12 cellular contexts compared by ENCODE assay signal in genomic region chr1:155651861-155652661, GRCh38. TPM values are rescaled to one million over a fixed set of nuclear protein-coding genes. Genes with fewer than 3 reads are reported as not detected.
DNase-seq lines count a peak whose midpoint lies in the region; ATAC-seq and TF ChIP-seq lines count a peak whose summit lies in the region.
"Had no signal": no experiment of that assay in that cellular context is flagged by ENCODE, and none has a peak within 500 bp of the region (broad histone marks: within the 10 kb centered on the region; RNA-seq: fewer than 3 reads in every experiment).

No MANE protein-coding gene starts in this region.

- H3K9me2 ChIP-seq in PC-3 (replicated peaks; ENCODE audit: low read length): no peaks in the 10 kb centered on the region

- H3F3A ChIP-seq in PC-3 (ENCODE audit: low read length, unreplicated experiment): peaks cover 6% of the 10 kb centered on the region

- H3K36me3 Mint-ChIP-seq in type B pancreatic cell: no peaks in the 10 kb centered on the region
- H3K36me3 Mint-ChIP-seq in CD8-positive, alpha-beta memory T cell: no peaks in the 10 kb centered on the region
- H3K36me3 Mint-ChIP-seq: T-cell had no signal

- BruUV-seq in PC-3 (replicated peaks; lab: Mats Ljungman, UMichigan): no TSS peak

- peak overlapping the region; percentile 22; the same call in 1 of the 2 replicates for H2AFZ ChIP-seq in PC-3 (ENCODE audit: low read length)

- H3K4me3 Mint-ChIP-seq in type B pancreatic cell: no peak overlapping the region
- H3K4me3 Mint-ChIP-seq in CD8-positive, alpha-beta memory T cell: no peak overlapping the region
- H3K4me3 Mint-ChIP-seq: activated CD4-positive, alpha-beta T cell treated with anti-CD3 and anti-CD28 coated beads for 36 hours; activated T-helper 1 cell treated with anti-CD3 and anti-CD28 coated beads, Interleukin-12 subunit alpha, Interleukin-12 subunit beta, Interleukin-2, Interleukin-4 antibody, amounts not matched to agents 30 ng/mL and 10 ng/mL and 1 ng/mL, durations not matched to agents 14 hours and 24 hours and 36 hours; endodermal cell; T-cell had no signal

- no peaks in the 10 kb centered on the region for H3K79me2 ChIP-seq in PC-3 (ENCODE audit: low read length)

- no peak for TF ChIP-seq EP300 in esophagus muscularis mucosa (IDR thresholded peaks at IDR 0.05)

- TF ChIP-seq POLR2A in esophagus muscularis mucosa (IDR thresholded peaks at IDR 0.05; ENCODE audit: low read depth): no peak

- H3K9me3 Mint-ChIP-seq in type B pancreatic cell: no peaks in the 10 kb centered on the region
- no peaks in the 10 kb centered on the region for H3K9me3 Mint-ChIP-seq in CD8-positive, alpha-beta memory T cell
- H3K9me3 Mint-ChIP-seq: activated T-helper 1 cell treated with anti-CD3 and anti-CD28 coated beads, Interleukin-12 subunit alpha, Interleukin-12 subunit beta, Interleukin-2, Interleukin-4 antibody, amounts not matched to agents 30 ng/mL and 10 ng/mL and 1 ng/mL, durations not matched to agents 14 hours and 24 hours and 36 hours; T-cell had no signal

- intact Hi-C loops in PC-3 (cut with micrococcal nuclease): loop anchor here (10.0 kb wide), 1 partner anchor 73 kb away; no protein-coding TSS in a partner anchor
- intact Hi-C loops in esophagus muscularis mucosa (cut with DNase I): no loop called here

- H3K4me1 ChIP-seq in PC-3 (ENCODE audit: insufficient read depth, low read length) (peaks cover 33% of the 10 kb centered on the region), esophagus muscularis mucosa (peaks cover 0 to 22% (median 22%) of the 10 kb centered on the region in 4 donors)
- H3K4me1 ChIP-seq in CD8-positive, alpha-beta memory T cell (ENCODE audit: insufficient read depth, low read length): no peaks in the 10 kb centered on the region

- no peaks in the 10 kb centered on the region for H3K36me3 ChIP-seq in PC-3 (ENCODE audit: low read depth, low read length)
- no peaks in the 10 kb centered on the region for H3K36me3 ChIP-seq in CD8-positive, alpha-beta memory T cell (ENCODE audit: insufficient read depth, low read length)
- H3K36me3 ChIP-seq in esophagus muscularis mucosa: no peaks in the 10 kb centered on the region
- H3K36me3 ChIP-seq: left ventricle myocardium inferior had no signal

- TF ChIP-seq CTCF in PC-3 (conservative IDR thresholded peaks at IDR 0.05; ENCODE audit: low read depth, low read length) (no peak), type B pancreatic cell (conservative IDR thresholded peaks at IDR 0.05) (no peak), esophagus muscularis mucosa (IDR thresholded peaks at IDR 0.05) (peak in 1 of 3 experiments; percentile 0)

- H3K9ac ChIP-seq in PC-3 (ENCODE audit: low read length): 0 out of 2 replicates have a peak overlapping the region, but pooled peaks have one; percentile 9

- CTCF ChIA-PET in PC-3 (lab: Charles Lee): interaction anchor here (0.6 to 0.8 kb wide), 2 partner anchors 77 to 83 kb away, joined by 3 read pairs; no protein-coding TSS in a partner anchor
- CTCF ChIA-PET in CD8-positive, alpha-beta memory T cell (lab: Charles Lee): interaction anchor here (1.7 kb wide), 1 partner anchor 14 kb away, joined by 3 read pairs; no protein-coding TSS in a partner anchor

- 89% methylated on average over 3 of the region's 3 CpGs for WGBS in esophagus muscularis mucosa

- H3K9me3 ChIP-seq in PC-3 (ENCODE audit: low read length) (no peaks in the 10 kb centered on the region), esophagus muscularis mucosa (no peaks in the 10 kb centered on the region)
- H3K9me3 ChIP-seq in CD8-positive, alpha-beta memory T cell (ENCODE audit: low read length): no peaks in the 10 kb centered on the region
- H3K9me3 ChIP-seq: left ventricle myocardium inferior had no signal

- H3K27me3 ChIP-seq in PC-3 (ENCODE audit: low read length) (no peaks in the 10 kb centered on the region), esophagus muscularis mucosa (no peaks in the 10 kb centered on the region)
- no peaks in the 10 kb centered on the region for H3K27me3 ChIP-seq in CD8-positive, alpha-beta memory T cell (ENCODE audit: insufficient read depth, low read length, poor library complexity, severe bottlenecking)

- H3K4me2 ChIP-seq in PC-3 (ENCODE audit: low read length): peak overlapping the region; percentile 70

- ATAC-seq in PC-3: peak; percentile 29
- ATAC-seq in esophagus mucosa: peak; percentile 76
- ATAC-seq in HG02885 (IDR thresholded peaks at IDR 0.05; ENCODE audit: poor library complexity, unreplicated experiment): no peak
- ATAC-seq: activated CD4-positive, alpha-beta T cell treated with anti-CD3 and anti-CD28 coated beads for 36 hours; T-cell had no signal

- H4K20me1 ChIP-seq in PC-3 (ENCODE audit: low read length): no peaks in the 10 kb centered on the region

- peak overlapping the region; percentile 48; the same call in 1 of the 2 replicates for H3K4me3 ChIP-seq in PC-3 (ENCODE audit: low read length)
- no peak overlapping the region for H3K4me3 ChIP-seq in CD8-positive, alpha-beta memory T cell (ENCODE audit: low read length)
- H3K4me3 ChIP-seq in esophagus muscularis mucosa: no peak overlapping the region
- H3K4me3 ChIP-seq: left ventricle myocardium inferior had no signal

- peak overlapping the region; percentile 75 for H3K27ac ChIP-seq in PC-3 (ENCODE audit: low read length)
- no peak overlapping the region for H3K27ac ChIP-seq in CD8-positive, alpha-beta memory T cell (ENCODE audit: low read depth, low read length)
- no peak overlapping the region for H3K27ac ChIP-seq in esophagus muscularis mucosa (replicated peaks in 1 of 4)
- H3K27ac ChIP-seq: left ventricle myocardium inferior had no signal

- peak overlapping the region; percentile 48 for H3K27ac Mint-ChIP-seq in type B pancreatic cell
- no peak overlapping the region for H3K27ac Mint-ChIP-seq in CD8-positive, alpha-beta memory T cell
- H3K27ac Mint-ChIP-seq: activated CD4-positive, alpha-beta T cell treated with anti-CD3 and anti-CD28 coated beads for 36 hours; activated T-helper 1 cell treated with anti-CD3 and anti-CD28 coated beads, Interleukin-12 subunit alpha, Interleukin-12 subunit beta, Interleukin-2, Interleukin-4 antibody, amounts not matched to agents 30 ng/mL and 10 ng/mL and 1 ng/mL, durations not matched to agents 14 hours and 24 hours and 36 hours; endodermal cell; T-cell had no signal

- DNase-seq in HS-27A (ENCODE audit: low read depth): peak; percentile 7
- DNase-seq in PC-3: peak; percentile 78
- no peak for DNase-seq in type B pancreatic cell (ENCODE audit: extremely low spot score, unreplicated experiment)
- no peak for DNase-seq in CD8-positive, alpha-beta memory T cell
- DNase-seq in esophagus muscularis mucosa (ENCODE audit: extremely low spot score): no peak
- DNase-seq: activated CD4-positive, alpha-beta T cell treated with anti-CD3 and anti-CD28 coated beads for 36 hours; endodermal cell; left ventricle myocardium inferior; T-cell had no signal

- POLR2A ChIA-PET in PC-3 (lab: Charles Lee; ENCODE audit: unreplicated experiment): interaction anchor here (0.6 kb wide), 2 partner anchors 34 to 427 kb away, joined by 6 to 26 read pairs; no protein-coding TSS in a partner anchor
- POLR2A ChIA-PET in CD8-positive, alpha-beta memory T cell (lab: Charles Lee): no interaction called here

- no peaks in the 10 kb centered on the region for H3K27me3 Mint-ChIP-seq in type B pancreatic cell
- peaks cover 1 to 4% of the 10 kb centered on the region in 2 donors for H3K27me3 Mint-ChIP-seq in CD8-positive, alpha-beta memory T cell

- peaks cover 4% of the 10 kb centered on the region for H3K4me1 Mint-ChIP-seq in type B pancreatic cell (ENCODE audit: unreplicated experiment)
- H3K4me1 Mint-ChIP-seq in CD8-positive, alpha-beta memory T cell: no peaks in the 10 kb centered on the region
- H3K4me1 Mint-ChIP-seq: T-cell had no signal

RNA-seq across cellular contexts. Expression of gene YY1AP1, which starts 36.5 kb away (rescaled TPM):
- 37.6 TPM in 2 replicates for total RNA-seq in PC-3 (2014; rRNA removed)
- total RNA-seq in esophagus mucosa: 40.3 TPM
- 44.5 and 50.8 TPM in 2 replicates for total RNA-seq in type B pancreatic cell (ENCODE audit: low replicate concordance)
- 10 to 100 TPM; 59.1 to 62.0 TPM for total RNA-seq in CD8-positive, alpha-beta memory T cell
- 49.7 TPM for polyA plus RNA-seq in CD8-positive, alpha-beta memory T cell
- total RNA-seq in esophagus muscularis mucosa: 100 to 1,000 TPM; 136 to 164 (median 144) TPM

RNA-seq across cellular contexts. Expression of gene DAP3, which starts 36.8 kb away (rescaled TPM):
- 144 and 163 TPM in 2 replicates for total RNA-seq in PC-3 (2014; rRNA removed)
- 69.7 TPM for total RNA-seq in esophagus mucosa
- 95.9 and 109 TPM in 2 replicates for total RNA-seq in type B pancreatic cell (ENCODE audit: low replicate concordance)
- 100 to 1,000 TPM; 156 to 160 TPM for total RNA-seq in CD8-positive, alpha-beta memory T cell
- polyA plus RNA-seq in CD8-positive, alpha-beta memory T cell: 96.7 TPM
- total RNA-seq in esophagus muscularis mucosa: 100 to 1,000 TPM in 1 of 4 donors, 10 to 100 TPM in 3; 73.5 to 131 (median 87.9) TPM

RNA-seq across cellular contexts. Expression of gene MSTO1, which starts 42.0 kb away (rescaled TPM):
- 76.6 and 80.3 TPM in 2 replicates for total RNA-seq in PC-3 (2014; rRNA removed)
- total RNA-seq in esophagus mucosa: 16.7 TPM
- total RNA-seq in type B pancreatic cell (ENCODE audit: low replicate concordance): 37.3 and 75.7 TPM in 2 replicates
- 10 to 100 TPM; 82.0 to 92.0 TPM for total RNA-seq in CD8-positive, alpha-beta memory T cell
- polyA plus RNA-seq in CD8-positive, alpha-beta memory T cell: 19.6 TPM
- total RNA-seq in esophagus muscularis mucosa: 10 to 100 TPM in 3 of 4 donors, 1 to 10 TPM in 1; 5.7 to 13.4 (median 11.2) TPM

Comparison
In these comparisons a context has a peak if more than half of its experiments do, and no peak if none do; other contexts are left out.
1. DNase-seq: peak in HS-27A (single experiment) and PC-3 (single experiment); none in type B pancreatic cell (single experiment), CD8-positive, alpha-beta memory T cell (0 of 5) and esophagus muscularis mucosa (single experiment).